In genomic region chr15:51450001-51450400, GRCh38 we compare ENCODE assay signal across 18 cellular contexts.
DNase-seq lines count a peak whose midpoint lies in the region; ATAC-seq and TF ChIP-seq lines count a peak whose summit lies in the region.
"Had no signal": no experiment of that assay in that cellular context is flagged by ENCODE, and none has a peak within 500 bp of the region (broad histone marks: within the 10 kb centered on the region; RNA-seq: fewer than 3 reads in every experiment).

No MANE protein-coding gene starts in this region.

- no peak overlapping the region for H3K4me3 ChIP-seq in choroid plexus epithelial cell (ENCODE audit: low read depth, low read length)
- H3K4me3 ChIP-seq: MG63, SJSA1, smooth muscle cell had no signal

- peak; percentile 66 for ATAC-seq in omental fat pad (ENCODE audit: low FRiP score)
- ATAC-seq in GM18519 (IDR thresholded peaks at IDR 0.05; ENCODE audit: low FRiP score, unreplicated experiment): no peak
- ATAC-seq: activated CD4-positive, CD25-positive, alpha-beta regulatory T cell treated with anti-CD3 and anti-CD28 coated beads, Interleukin-2, amount 50 U/mL, for 24 hours; natural killer cell had no signal

- DNase-seq in ELR (ENCODE audit: low read depth) (peak; percentile 15), NCI-H226 (peak; percentile 99), choroid plexus epithelial cell (ENCODE audit: low read depth) (peak; percentile 55), omental fat pad (ENCODE audit: low spot score) (no peak), OCI-M1 (lab: John Stamatoyannopoulos, UW) (no peak), OCI-M2 (lab: John Stamatoyannopoulos, UW; ENCODE audit: unreplicated experiment) (no peak)
- DNase-seq in activated T-helper 1 cell treated with anti-CD3 and anti-CD28 coated beads, Interleukin-12 subunit alpha, Interleukin-12 subunit beta, Interleukin-2, Interleukin-4 antibody, amounts not matched to agents 30 ng/mL and 10 ng/mL and 1 ng/mL, durations not matched to agents 14 hours and 24 hours and 36 hours (ENCODE audit: low spot score): no peak
- DNase-seq: activated naive CD4-positive, alpha-beta T cell treated with Interleukin-2 at 50 U/mL for 16 hours; MG63; natural killer cell; NCI-H187 treated with DMSO at 0.1 percent for 48 hours had no signal

- no peak overlapping the region for H3K27ac Mint-ChIP-seq in activated T-helper 1 cell treated with anti-CD3 and anti-CD28 coated beads, Interleukin-12 subunit alpha, Interleukin-12 subunit beta, Interleukin-2, Interleukin-4 antibody, amounts not matched to agents 30 ng/mL and 10 ng/mL and 1 ng/mL, durations not matched to agents 14 hours and 24 hours and 36 hours
- H3K27ac Mint-ChIP-seq: dendritic cell treated with granulocyte-macrophage colony-stimulating factor and Interleukin-4, amounts not matched to agents 40 ng/mL and 50 ng/mL, for 4 days; natural killer cell; progenitor cell of endocrine pancreas; T-helper 2 cell treated with Interferon-gamma antibody and Interleukin-4, amounts not matched to agents 5 μg/mL and 100 μg/mL, for 36 hours had no signal

- H3K27me3 Mint-ChIP-seq in activated T-helper 1 cell treated with anti-CD3 and anti-CD28 coated beads, Interleukin-12 subunit alpha, Interleukin-12 subunit beta, Interleukin-2, Interleukin-4 antibody, amounts not matched to agents 30 ng/mL and 10 ng/mL and 1 ng/mL, durations not matched to agents 14 hours and 24 hours and 36 hours (ENCODE audit: insufficient read depth): peaks cover 1% of the 10 kb centered on the region
- H3K27me3 Mint-ChIP-seq: dendritic cell treated with granulocyte-macrophage colony-stimulating factor and Interleukin-4, amounts not matched to agents 40 ng/mL and 50 ng/mL, for 4 days; progenitor cell of endocrine pancreas had no signal

- TF ChIP-seq CTCF in choroid plexus epithelial cell (conservative IDR thresholded peaks at IDR 0.05; ENCODE audit: low read depth, low read length) (no peak), omental fat pad (IDR thresholded peaks at IDR 0.05) (no peak)

- H3K9me3 Mint-ChIP-seq in activated T-helper 1 cell treated with anti-CD3 and anti-CD28 coated beads, Interleukin-12 subunit alpha, Interleukin-12 subunit beta, Interleukin-2, Interleukin-4 antibody, amounts not matched to agents 30 ng/mL and 10 ng/mL and 1 ng/mL, durations not matched to agents 14 hours and 24 hours and 36 hours: no peaks in the 10 kb centered on the region
- H3K9me3 Mint-ChIP-seq: dendritic cell treated with granulocyte-macrophage colony-stimulating factor and Interleukin-4, amounts not matched to agents 40 ng/mL and 50 ng/mL, for 4 days; natural killer cell; T-helper 2 cell treated with Interferon-gamma antibody and Interleukin-4, amounts not matched to agents 5 μg/mL and 100 μg/mL, for 36 hours had no signal

- intact Hi-C loops in activated T-helper 1 cell treated with anti-CD3 and anti-CD28 coated beads, Interleukin-12 subunit alpha, Interleukin-12 subunit beta, Interleukin-2, Interleukin-4 antibody, amounts not matched to agents 30 ng/mL and 10 ng/mL and 1 ng/mL, durations not matched to agents 14 hours and 24 hours and 36 hours (cut with micrococcal nuclease): no loop called here

- H3K4me3 Mint-ChIP-seq in activated T-helper 1 cell treated with anti-CD3 and anti-CD28 coated beads, Interleukin-12 subunit alpha, Interleukin-12 subunit beta, Interleukin-2, Interleukin-4 antibody, amounts not matched to agents 30 ng/mL and 10 ng/mL and 1 ng/mL, durations not matched to agents 14 hours and 24 hours and 36 hours: no peak overlapping the region
- H3K4me3 Mint-ChIP-seq: dendritic cell treated with granulocyte-macrophage colony-stimulating factor and Interleukin-4, amounts not matched to agents 40 ng/mL and 50 ng/mL, for 4 days; natural killer cell; T-helper 2 cell treated with Interferon-gamma antibody and Interleukin-4, amounts not matched to agents 5 μg/mL and 100 μg/mL, for 36 hours had no signal

- no peaks in the 10 kb centered on the region for H3K4me1 Mint-ChIP-seq in activated T-helper 1 cell treated with anti-CD3 and anti-CD28 coated beads, Interleukin-12 subunit alpha, Interleukin-12 subunit beta, Interleukin-2, Interleukin-4 antibody, amounts not matched to agents 30 ng/mL and 10 ng/mL and 1 ng/mL, durations not matched to agents 14 hours and 24 hours and 36 hours (ENCODE audit: low read depth)
- H3K4me1 Mint-ChIP-seq: natural killer cell had no signal

- H3K36me3 Mint-ChIP-seq in activated T-helper 1 cell treated with anti-CD3 and anti-CD28 coated beads, Interleukin-12 subunit alpha, Interleukin-12 subunit beta, Interleukin-2, Interleukin-4 antibody, amounts not matched to agents 30 ng/mL and 10 ng/mL and 1 ng/mL, durations not matched to agents 14 hours and 24 hours and 36 hours (ENCODE audit: low read depth): no peaks in the 10 kb centered on the region
- H3K36me3 Mint-ChIP-seq: natural killer cell had no signal

Comparison
In these comparisons a context has a peak if more than half of its experiments do, and no peak if none do; other contexts are left out.
1. DNase-seq: peak in ELR (single experiment), NCI-H226 (single experiment) and choroid plexus epithelial cell (single experiment); none in omental fat pad (single experiment), OCI-M1 (single experiment), activated T-helper 1 cell treated with anti-CD3 and anti-CD28 coated beads, Interleukin-12 subunit alpha, Interleukin-12 subunit beta, Interleukin-2, Interleukin-4 antibody, amounts not matched to agents 30 ng/mL and 10 ng/mL and 1 ng/mL, durations not matched to agents 14 hours and 24 hours and 36 hours (single experiment) and OCI-M2 (single experiment).